Comparison of ENCODE assay signal across 1 cellular context in the genomic region with DNA sequence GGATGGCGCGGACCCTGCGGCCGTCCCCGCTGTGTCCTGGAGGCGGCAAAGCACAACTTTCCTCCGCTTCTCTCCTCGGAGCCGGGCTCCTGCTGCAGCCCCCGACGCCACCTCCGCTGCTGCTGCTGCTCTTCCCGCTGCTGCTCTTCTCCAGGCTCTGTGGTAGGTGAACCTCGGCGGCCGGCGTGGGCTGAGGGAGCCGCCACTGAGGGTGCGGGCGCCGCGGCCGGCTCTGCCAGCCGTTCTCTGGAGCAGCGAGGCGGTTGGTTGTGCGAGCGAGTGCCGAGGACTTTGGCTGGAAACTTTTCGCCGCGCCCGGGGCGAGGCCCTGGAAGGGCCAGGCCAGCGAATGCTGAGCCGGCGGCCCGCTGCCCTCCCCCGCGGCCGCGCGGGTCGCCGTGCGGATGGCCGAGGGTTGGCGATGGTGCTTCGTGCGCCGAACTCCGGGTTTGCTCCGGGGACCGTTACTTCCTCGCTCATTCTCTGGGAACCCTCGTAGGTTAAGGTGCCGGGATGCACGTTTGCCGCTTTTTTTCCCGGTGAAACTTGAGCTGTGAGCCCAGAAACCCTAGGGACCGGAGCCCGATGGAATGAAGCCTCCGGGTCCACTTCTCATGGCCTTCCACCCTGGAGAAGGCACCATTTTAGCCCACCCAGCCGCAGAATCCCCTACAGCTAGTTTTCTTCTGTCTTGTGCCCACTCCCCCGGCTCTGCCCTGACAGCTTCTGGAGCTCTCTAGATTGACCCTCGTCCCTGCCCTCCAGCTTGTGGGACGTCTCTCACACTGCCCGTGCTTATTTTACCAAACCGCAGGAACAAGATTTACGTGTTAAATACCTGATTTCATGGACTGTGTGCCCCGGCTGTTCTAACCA.
TF ChIP-seq lines count a peak whose summit lies in the region.

No MANE protein-coding gene starts in this region.

TF ChIP-seq in WTC11, 78 proteins besides CTCF, POLR2A, EP300 and RAD21 (continued from another document):
- TF ChIP-seq, protein P1, sequence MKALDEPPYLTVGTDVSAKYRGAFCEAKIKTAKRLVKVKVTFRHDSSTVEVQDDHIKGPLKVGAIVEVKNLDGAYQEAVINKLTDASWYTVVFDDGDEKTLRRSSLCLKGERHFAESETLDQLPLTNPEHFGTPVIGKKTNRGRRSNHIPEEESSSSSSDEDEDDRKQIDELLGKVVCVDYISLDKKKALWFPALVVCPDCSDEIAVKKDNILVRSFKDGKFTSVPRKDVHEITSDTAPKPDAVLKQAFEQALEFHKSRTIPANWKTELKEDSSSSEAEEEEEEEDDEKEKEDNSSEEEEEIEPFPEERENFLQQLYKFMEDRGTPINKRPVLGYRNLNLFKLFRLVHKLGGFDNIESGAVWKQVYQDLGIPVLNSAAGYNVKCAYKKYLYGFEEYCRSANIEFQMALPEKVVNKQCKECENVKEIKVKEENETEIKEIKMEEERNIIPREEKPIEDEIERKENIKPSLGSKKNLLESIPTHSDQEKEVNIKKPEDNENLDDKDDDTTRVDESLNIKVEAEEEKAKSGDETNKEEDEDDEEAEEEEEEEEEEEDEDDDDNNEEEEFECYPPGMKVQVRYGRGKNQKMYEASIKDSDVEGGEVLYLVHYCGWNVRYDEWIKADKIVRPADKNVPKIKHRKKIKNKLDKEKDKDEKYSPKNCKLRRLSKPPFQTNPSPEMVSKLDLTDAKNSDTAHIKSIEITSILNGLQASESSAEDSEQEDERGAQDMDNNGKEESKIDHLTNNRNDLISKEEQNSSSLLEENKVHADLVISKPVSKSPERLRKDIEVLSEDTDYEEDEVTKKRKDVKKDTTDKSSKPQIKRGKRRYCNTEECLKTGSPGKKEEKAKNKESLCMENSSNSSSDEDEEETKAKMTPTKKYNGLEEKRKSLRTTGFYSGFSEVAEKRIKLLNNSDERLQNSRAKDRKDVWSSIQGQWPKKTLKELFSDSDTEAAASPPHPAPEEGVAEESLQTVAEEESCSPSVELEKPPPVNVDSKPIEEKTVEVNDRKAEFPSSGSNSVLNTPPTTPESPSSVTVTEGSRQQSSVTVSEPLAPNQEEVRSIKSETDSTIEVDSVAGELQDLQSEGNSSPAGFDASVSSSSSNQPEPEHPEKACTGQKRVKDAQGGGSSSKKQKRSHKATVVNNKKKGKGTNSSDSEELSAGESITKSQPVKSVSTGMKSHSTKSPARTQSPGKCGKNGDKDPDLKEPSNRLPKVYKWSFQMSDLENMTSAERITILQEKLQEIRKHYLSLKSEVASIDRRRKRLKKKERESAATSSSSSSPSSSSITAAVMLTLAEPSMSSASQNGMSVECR (CRISPR knock-in tag; IDR thresholded peaks at IDR 0.05; ENCODE audit: borderline replicate concordance) = 0 out of 2 replicates have a peak, but pooled peaks have one; percentile 35
- TF ChIP-seq NFYB (CRISPR knock-in tag; conservative IDR thresholded peaks at IDR 0.05; ENCODE audit: low read depth) (no peak), JUN (CRISPR knock-in tag; IDR thresholded peaks at IDR 0.05) (no peak), NR3C1 (CRISPR knock-in tag; conservative IDR thresholded peaks at IDR 0.05; ENCODE audit: low read depth) (no peak)
- TF ChIP-seq, protein P2, sequence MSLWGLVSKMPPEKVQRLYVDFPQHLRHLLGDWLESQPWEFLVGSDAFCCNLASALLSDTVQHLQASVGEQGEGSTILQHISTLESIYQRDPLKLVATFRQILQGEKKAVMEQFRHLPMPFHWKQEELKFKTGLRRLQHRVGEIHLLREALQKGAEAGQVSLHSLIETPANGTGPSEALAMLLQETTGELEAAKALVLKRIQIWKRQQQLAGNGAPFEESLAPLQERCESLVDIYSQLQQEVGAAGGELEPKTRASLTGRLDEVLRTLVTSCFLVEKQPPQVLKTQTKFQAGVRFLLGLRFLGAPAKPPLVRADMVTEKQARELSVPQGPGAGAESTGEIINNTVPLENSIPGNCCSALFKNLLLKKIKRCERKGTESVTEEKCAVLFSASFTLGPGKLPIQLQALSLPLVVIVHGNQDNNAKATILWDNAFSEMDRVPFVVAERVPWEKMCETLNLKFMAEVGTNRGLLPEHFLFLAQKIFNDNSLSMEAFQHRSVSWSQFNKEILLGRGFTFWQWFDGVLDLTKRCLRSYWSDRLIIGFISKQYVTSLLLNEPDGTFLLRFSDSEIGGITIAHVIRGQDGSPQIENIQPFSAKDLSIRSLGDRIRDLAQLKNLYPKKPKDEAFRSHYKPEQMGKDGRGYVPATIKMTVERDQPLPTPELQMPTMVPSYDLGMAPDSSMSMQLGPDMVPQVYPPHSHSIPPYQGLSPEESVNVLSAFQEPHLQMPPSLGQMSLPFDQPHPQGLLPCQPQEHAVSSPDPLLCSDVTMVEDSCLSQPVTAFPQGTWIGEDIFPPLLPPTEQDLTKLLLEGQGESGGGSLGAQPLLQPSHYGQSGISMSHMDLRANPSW (CRISPR knock-in tag; conservative IDR thresholded peaks at IDR 0.05; ENCODE audit: low read depth) = 0 out of 2 replicates have a peak, but pooled peaks have one; percentile 10
